Comparison of ENCODE assay signal across 24 cellular contexts in genomic region chr4:126558596-126558995, GRCh38.
"Had no signal": no experiment of that assay in that cellular context is flagged by ENCODE, and none has a peak within 500 bp of the region (broad histone marks: within the 10 kb centered on the region; RNA-seq: fewer than 3 reads in every experiment).

No MANE protein-coding gene starts in this region.

- H3K27ac ChIP-seq: adrenal gland, VCaP had no signal

- H3K36me3 ChIP-seq: adrenal gland had no signal

- H3K4me1 ChIP-seq: adrenal gland had no signal

- H3K27me3 ChIP-seq: adrenal gland had no signal

- DNase-seq: activated CD4-positive, alpha-beta T cell treated with anti-CD3 and anti-CD28 coated beads for 36 hours; activated CD4-positive, alpha-beta T cell treated with anti-CD3 and anti-CD28 coated beads, Interleukin-2, amount 50 U/mL, for 1 hour; activated CD8-positive, alpha-beta memory T cell treated with anti-CD3 and anti-CD28 coated beads, Interleukin-2, amount 50 U/mL, for 4 hours; activated CD8-positive, alpha-beta T cell treated with anti-CD3 and anti-CD28 coated beads for 36 hours; activated gamma-delta T cell treated with Interleukin-2 at 50 U/mL for 16 hours; activated naive CD4-positive, alpha-beta T cell treated with anti-CD3 and anti-CD28 coated beads, Interleukin-2, amount 10 ng/mL, durations not matched to agents 7 days and 5 days; activated naive CD8-positive, alpha-beta T cell treated with anti-CD3 and anti-CD28 coated beads, Interleukin-2, amount 10 ng/mL, durations not matched to agents 7 days and 5 days; activated T-cell treated with anti-CD3 and anti-CD28 coated beads, Interleukin-2, amount 50 U/mL, for 72 hours; adrenal gland; anterior cingulate cortex; cerebellar nuclear complex; Karpas-422; MM.1S; NCI-H1105; NCI-H1436 treated with DMSO at 0.1 percent for 48 hours; NCI-H187; NCI-H2081; NCI-H510A treated with DMSO at 0.1 percent for 48 hours; NCI-H748 treated with DMSO at 0.1 percent for 48 hours; NK-92 treated with Interleukin-12 subunit alpha and Interleukin-12 subunit beta, amount 100 ng/mL, for 24 hours; SHP77; T-cell; T-helper 2 cell had no signal

- H3K4me3 ChIP-seq: adrenal gland had no signal

- H3K9me3 ChIP-seq: adrenal gland had no signal
